In the genomic region with DNA sequence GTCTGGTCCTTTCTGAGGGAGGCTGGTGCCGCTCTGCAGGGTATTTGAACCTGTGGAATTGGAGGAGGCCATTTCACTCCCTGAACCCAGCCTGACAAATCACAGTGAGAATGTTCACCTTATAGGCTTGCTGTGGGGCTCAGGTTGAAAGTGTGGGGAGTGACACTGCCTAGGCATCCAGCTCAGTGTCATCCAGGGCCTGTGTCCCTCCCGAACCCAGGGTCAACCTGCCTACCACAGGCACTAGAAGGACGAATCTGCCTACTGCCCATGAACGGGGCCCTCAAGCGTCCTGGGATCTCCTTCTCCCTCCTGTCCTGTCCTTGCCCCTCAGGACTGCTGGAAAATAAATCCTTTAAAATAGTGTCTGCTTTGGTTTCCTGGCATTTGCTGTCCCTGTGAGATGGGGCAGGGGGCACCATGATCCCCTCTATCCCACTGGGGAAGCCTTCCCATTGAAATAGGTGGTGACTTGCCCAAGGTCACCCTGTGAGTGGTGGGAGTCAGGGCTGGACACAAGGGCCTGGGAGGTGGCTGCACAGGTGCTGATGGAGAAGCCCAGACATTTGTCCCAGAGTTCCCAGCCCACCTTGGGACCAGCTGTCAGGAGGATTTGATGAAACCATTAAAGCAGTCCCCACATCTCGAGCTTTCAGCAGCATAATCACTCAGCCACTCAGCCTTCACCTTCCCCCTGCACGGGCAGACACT, we compare ENCODE assay signal across 1 cellular context.
TF ChIP-seq lines count a peak whose summit lies in the region.

No MANE protein-coding gene starts in this region.

TF ChIP-seq in HepG2, 621 proteins besides CTCF, POLR2A, EP300 and RAD21:
- TF ChIP-seq TBX2 (CRISPR knock-in tag; IDR thresholded peaks at IDR 0.05; ENCODE audit: borderline replicate concordance) (0 out of 2 replicates have a peak, but pooled peaks have one; percentile 27), PCBP2 (optimal IDR thresholded peaks at IDR 0.05; ENCODE audit: low read depth, low read length, poor library complexity, severe bottlenecking) (no peak), DR1 (CRISPR knock-in tag; IDR thresholded peaks at IDR 0.05) (no peak), ZNF225 (CRISPR knock-in tag; IDR thresholded peaks at IDR 0.05) (no peak)
